ENCODE assay signal across 25 cellular contexts in the genomic region with DNA sequence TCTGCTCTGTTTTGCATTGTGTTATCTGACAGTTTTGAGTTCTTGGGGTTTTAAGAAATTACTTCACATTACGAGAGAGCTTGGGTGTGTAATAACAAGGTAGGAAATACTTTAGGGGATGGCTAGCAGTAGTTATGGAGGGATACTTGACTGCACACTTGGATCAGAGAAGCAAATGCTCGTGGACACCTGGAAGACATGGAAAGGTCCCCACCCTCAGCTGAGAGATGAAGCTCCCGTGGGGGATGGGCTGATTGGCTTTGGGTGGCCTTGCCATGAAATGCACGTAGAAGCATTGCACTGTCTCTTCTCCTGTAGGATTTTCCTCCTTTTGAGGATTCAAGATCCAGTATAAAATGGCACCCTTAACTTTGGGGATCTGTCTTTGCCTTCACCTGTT.
DNase-seq lines count a peak whose midpoint lies in the region; ATAC-seq and TF ChIP-seq lines count a peak whose summit lies in the region.
"Had no signal": no experiment of that assay in that cellular context is flagged by ENCODE, and none has a peak within 500 bp of the region (broad histone marks: within the 10 kb centered on the region; RNA-seq: fewer than 3 reads in every experiment).

No MANE protein-coding gene starts in this region.

- H3K4me1 Mint-ChIP-seq in glutamatergic neuron (ENCODE audit: low read depth, unreplicated experiment), result peaks cover 37% of the 10 kb centered on the region
- H3K4me1 Mint-ChIP-seq: CD4-positive, alpha-beta memory T cell had no signal

- H3K9me3 Mint-ChIP-seq in glutamatergic neuron (ENCODE audit: unreplicated experiment), result peaks cover 2% of the 10 kb centered on the region
- H3K9me3 Mint-ChIP-seq: CD4-positive, alpha-beta memory T cell had no signal

- DNase-seq in NT2/D1 (ENCODE audit: low read depth, low spot score) (no peak), glutamatergic neuron (no peak), GM20000 (ENCODE audit: low spot score) (no peak), NCI-H2227 (lab: John Stamatoyannopoulos, UW; ENCODE audit: unreplicated experiment) (no peak), RWPE1 (ENCODE audit: low spot score) (no peak)
- DNase-seq: ACHN; Caco-2; CD4-positive, alpha-beta memory T cell; DMS 273 treated with DMSO at 0.1 percent for 48 hours; DMS79 treated with DMSO at 0.1 percent for 48 hours; GM23248; MM.1S; NCI-H1092; NCI-H1436; NCI-H1930; NCI-H226; NCI-H510A treated with DMSO at 0.1 percent for 48 hours; NCI-H748 treated with DMSO at 0.1 percent for 48 hours had no signal

- no peaks in the 10 kb centered on the region for H3K27me3 ChIP-seq in NT2/D1 (ENCODE audit: insufficient read depth, insufficient read length)
- no peaks in the 10 kb centered on the region for H3K27me3 ChIP-seq in iPS-20b (ENCODE audit: insufficient read depth, low read length)
- H3K27me3 ChIP-seq: BLaER1 had no signal

- H3K27ac Mint-ChIP-seq in glutamatergic neuron (ENCODE audit: unreplicated experiment), result no peak overlapping the region
- H3K27ac Mint-ChIP-seq: CD4-positive, alpha-beta memory T cell had no signal

- no peak for ATAC-seq in GM21619 (IDR thresholded peaks at IDR 0.05; ENCODE audit: unreplicated experiment)
- ATAC-seq: GM12878, SK-N-SH treated with all-trans-retinoic acid at 6 μM for 48 hours had no signal

- no peaks in the 10 kb centered on the region for H3K36me3 Mint-ChIP-seq in glutamatergic neuron (ENCODE audit: unreplicated experiment)
- H3K36me3 Mint-ChIP-seq: CD4-positive, alpha-beta memory T cell had no signal

- peaks cover 3% of the 10 kb centered on the region for H3K27me3 Mint-ChIP-seq in glutamatergic neuron (ENCODE audit: unreplicated experiment)

- CTCF ChIA-PET in RWPE1 (lab: Yijun Ruan, JAX), result no interaction called here

- H3K9ac ChIP-seq in ES-I3 (ENCODE audit: low read depth, low read length) (peak overlapping the region; percentile 64), NT2/D1 (ENCODE audit: insufficient read length, low read depth) (peak overlapping the region; percentile 92), iPS-20b (ENCODE audit: low read depth, low read length) (peak overlapping the region; percentile 98)
- H3K9ac ChIP-seq: BLaER1, GM23248 had no signal

- peak overlapping the region; percentile 43 for H3K4me3 Mint-ChIP-seq in glutamatergic neuron (ENCODE audit: unreplicated experiment)
- H3K4me3 Mint-ChIP-seq: CD4-positive, alpha-beta memory T cell had no signal

- H3K36me3 ChIP-seq in ES-I3 (ENCODE audit: insufficient read depth, low read length) (no peaks in the 10 kb centered on the region), NT2/D1 (ENCODE audit: insufficient read depth, insufficient read length, low read length) (peaks cover 13% of the 10 kb centered on the region), iPS-20b (ENCODE audit: insufficient read depth, low read depth, low read length) (peaks cover 32% of the 10 kb centered on the region)
- H3K36me3 ChIP-seq: BLaER1 had no signal

- H3K4me3 ChIP-seq in NT2/D1 (ENCODE audit: insufficient read length, low read depth) (peak overlapping the region; percentile 88), iPS-20b (ENCODE audit: low read length) (peak overlapping the region; percentile 99)
- H3K4me3 ChIP-seq: BLaER1, GM12878, GM23248 had no signal

- peaks cover 45% of the 10 kb centered on the region for H3K4me1 ChIP-seq in ES-I3 (ENCODE audit: insufficient read depth, low read length)
- peaks cover 5% of the 10 kb centered on the region for H3K4me1 ChIP-seq in NT2/D1 (ENCODE audit: insufficient read depth, insufficient read length)
- peaks cover 49% of the 10 kb centered on the region for H3K4me1 ChIP-seq in iPS-20b (ENCODE audit: insufficient read depth, low read length)

- peak overlapping the region; percentile 52 for H3K27ac ChIP-seq in iPS-20b (ENCODE audit: low read length)
- no peak overlapping the region for H3K27ac ChIP-seq in RWPE1
- H3K27ac ChIP-seq: 22Rv1, BLaER1, GM23248 had no signal

- no peak for TF ChIP-seq CTCF in glutamatergic neuron (IDR thresholded peaks at IDR 0.05; ENCODE audit: partially characterized antibody, unreplicated experiment)
- no peak for TF ChIP-seq CTCF in GM20000 (IDR thresholded peaks at IDR 0.05; ENCODE audit: extremely low read depth, missing control alignments)
- TF ChIP-seq CTCF in RWPE1 (conservative IDR thresholded peaks at IDR 0.05; ENCODE audit: low read depth), result no peak

- H3K9me3 ChIP-seq in ES-I3 (ENCODE audit: control insufficient read depth, insufficient read depth, low read length), result no peaks in the 10 kb centered on the region
- no peaks in the 10 kb centered on the region for H3K9me3 ChIP-seq in NT2/D1 (ENCODE audit: insufficient read depth, low read length)
- no peaks in the 10 kb centered on the region for H3K9me3 ChIP-seq in iPS-20b (ENCODE audit: insufficient read depth, low read depth, low read length)
- H3K9me3 ChIP-seq: BLaER1, Caco-2 had no signal

- POLR2A ChIA-PET in RWPE1 (lab: Yijun Ruan, JAX; ENCODE audit: low non-redundant PET), result no interaction called here
